Comparison of ENCODE assay signal across 10 cellular contexts in genomic region chr2:45275235-45275805, GRCh38.
A peak's percentile ranks its signal among the peaks of the same experiment; 100 is the strongest.
DNase-seq lines count a peak whose midpoint lies in the region; ATAC-seq and TF ChIP-seq lines count a peak whose summit lies in the region.
"Had no signal": no experiment of that assay in that cellular context is flagged by ENCODE, and none has a peak within 500 bp of the region (broad histone marks: within the 10 kb centered on the region; RNA-seq: fewer than 3 reads in every experiment).

No MANE protein-coding gene starts in this region.

- ATAC-seq in HG03565 (IDR thresholded peaks at IDR 0.05; ENCODE audit: unreplicated experiment): no peak

- intact Hi-C loops in posterior vena cava (cut with DNase I): no loop called here

- peaks cover 37% of the 10 kb centered on the region for H3K4me1 Mint-ChIP-seq in brain

- H3K4me3 Mint-ChIP-seq in brain: no peak overlapping the region

- no peak for TF ChIP-seq CTCF in brain (conservative IDR thresholded peaks at IDR 0.05)

- H3K27me3 Mint-ChIP-seq in brain: peaks cover 31% of the 10 kb centered on the region

- peak overlapping the region in 3 of 5 experiments; percentile 10 to 46 (median 10) for H3K27ac Mint-ChIP-seq in brain

- DNase-seq in ACHN (peak; percentile 69), HT1080 (ENCODE audit: low read depth) (peak; percentile 78), lung microvascular endothelial cell (ENCODE audit: low read depth in 2 of 2) (peak; percentile 52 to 67), NCI-H1930 (lab: John Stamatoyannopoulos, UW) (no peak), NCI-H2029 treated with DMSO at 0.1 percent for 48 hours (lab: John Stamatoyannopoulos, UW) (no peak), posterior vena cava (ENCODE audit: low spot score) (no peak)
- DNase-seq: BE2C; stimulated activated naive CD4-positive, alpha-beta T cell had no signal

- no peaks in the 10 kb centered on the region for H3K36me3 Mint-ChIP-seq in brain

- in situ Hi-C loops in ACHN (cut with HindIII; ENCODE audit: low pct_ligation_motif_present, low pct_unique_long_range_greater_than_20kb, low sequenced_read_pairs): no loop called here

- no peaks in the 10 kb centered on the region for H3K9me3 Mint-ChIP-seq in brain

Comparison
In these comparisons a context has a peak if more than half of its experiments do, and no peak if none do; other contexts are left out.
1. DNase-seq: peak in ACHN (single experiment), HT1080 (single experiment) and lung microvascular endothelial cell (2 of 2); none in NCI-H1930 (0 of 2), NCI-H2029 treated with DMSO at 0.1 percent for 48 hours (single experiment) and posterior vena cava (single experiment).